In genomic region chr7:102942181-102942882, GRCh38 we compare ENCODE assay signal across 25 cellular contexts. TPM values are rescaled to one million over a fixed set of nuclear protein-coding genes. Genes with fewer than 3 reads are reported as not detected.
DNase-seq lines count a peak whose midpoint lies in the region; ATAC-seq and TF ChIP-seq lines count a peak whose summit lies in the region.
"Had no signal": no experiment of that assay in that cellular context is flagged by ENCODE, and none has a peak within 500 bp of the region (broad histone marks: within the 10 kb centered on the region; RNA-seq: fewer than 3 reads in every experiment).

No MANE protein-coding gene starts in this region.

- in situ Hi-C loops in astrocyte of the spinal cord (cut with HindIII; ENCODE audit: low sequenced_read_pairs) = no loop called here

- no peaks in the 10 kb centered on the region for H3K27me3 ChIP-seq in HUES6 (ENCODE audit: control insufficient read depth, insufficient read depth, low read length)
- no peaks in the 10 kb centered on the region for H3K27me3 ChIP-seq in smooth muscle cell (ENCODE audit: low read depth)
- H3K27me3 ChIP-seq: esophagus squamous epithelium, tibial nerve had no signal

- peak overlapping the region; percentile 33 for H3K9ac ChIP-seq in HUES6 (ENCODE audit: low read length)
- H3K9ac ChIP-seq in smooth muscle cell (ENCODE audit: low read depth) = no peak overlapping the region

- peak overlapping the region; percentile 35 for H3K4me3 ChIP-seq in HUES6 (ENCODE audit: low read depth, low read length)
- H3K4me3 ChIP-seq in astrocyte of the spinal cord (ENCODE audit: low read depth, low read length) = no peak overlapping the region
- H3K4me3 ChIP-seq in fibroblast of the aortic adventitia (ENCODE audit: low read depth, low read length) = no peak overlapping the region
- H3K4me3 ChIP-seq in smooth muscle cell = no peak overlapping the region
- H3K4me3 ChIP-seq: esophagus squamous epithelium, HAP-1, lower lobe of right lung, tibial nerve had no signal

- peak overlapping the region; percentile 54 for H3K27ac ChIP-seq in HUES6 (ENCODE audit: low read depth, low read length)
- peak overlapping the region; percentile 38 for H3K27ac ChIP-seq in smooth muscle cell (ENCODE audit: low read depth)
- H3K27ac ChIP-seq: lower lobe of right lung had no signal

- no peaks in the 10 kb centered on the region for H4K20me1 ChIP-seq in smooth muscle cell (ENCODE audit: low read depth)

- no peak for ATAC-seq in GM18498 (IDR thresholded peaks at IDR 0.05; ENCODE audit: unreplicated experiment)
- ATAC-seq: effector memory CD8-positive, alpha-beta T cell; lower lobe of right lung; stimulated activated naive B cell treated with anti-CD40 and anti-IgM and Interleukin-4, amounts not matched to agents 10 μg/mL and 1 μg/mL and 100 μg/mL, for 72 hours had no signal

- 66% methylated on average over 4 of the region's 4 CpGs for WGBS in smooth muscle cell (ENCODE audit: low lambda C conversion rate)

- TF ChIP-seq CTCF in astrocyte of the spinal cord (IDR thresholded peaks at IDR 0.05; ENCODE audit: low read depth, low read length) (no peak), fibroblast of the aortic adventitia (IDR thresholded peaks at IDR 0.05; ENCODE audit: insufficient read depth, low read length) (no peak), smooth muscle cell (IDR thresholded peaks at IDR 0.05; ENCODE audit: borderline replicate concordance, insufficient read depth, poor library complexity, severe bottlenecking) (no peak)

- H3K4me1 ChIP-seq in HUES6 (ENCODE audit: control insufficient read depth, insufficient read depth, low read length) = peaks cover 59% of the 10 kb centered on the region
- peaks cover 36% of the 10 kb centered on the region for H3K4me1 ChIP-seq in smooth muscle cell (ENCODE audit: low read depth)

- no peak overlapping the region for H2AFZ ChIP-seq in smooth muscle cell (ENCODE audit: low read depth)

- peaks cover 6% of the 10 kb centered on the region for H3F3A ChIP-seq in smooth muscle cell (ENCODE audit: low read depth)

- H3K36me3 ChIP-seq in HUES6 (ENCODE audit: control insufficient read depth, insufficient read depth, low read length) (no peaks in the 10 kb centered on the region), smooth muscle cell (ENCODE audit: low read depth) (no peaks in the 10 kb centered on the region)
- H3K36me3 ChIP-seq: esophagus squamous epithelium, HAP-1, lower lobe of right lung, tibial nerve had no signal

- DNase-seq in astrocyte of the spinal cord (ENCODE audit: low read depth, low spot score) (peak; percentile 40), fibroblast of the aortic adventitia (ENCODE audit: low read depth) (peak; percentile 58), smooth muscle cell (lab: John Stamatoyannopoulos, UW; ENCODE audit: unreplicated experiment) (no peak), OCI-M2 (lab: John Stamatoyannopoulos, UW; ENCODE audit: unreplicated experiment) (no peak), NCI-H446 (lab: John Stamatoyannopoulos, UW) (no peak)
- DNase-seq: activated CD4-positive, alpha-beta T cell treated with anti-CD3 and anti-CD28 coated beads, Interleukin-2, amount 50 U/mL, for 4 hours; activated gamma-delta T cell; amygdala; CD4-positive, alpha-beta T cell; DMS153; effector memory CD8-positive, alpha-beta T cell; esophagus squamous epithelium; GF-D8; head of caudate nucleus; Kasumi-1; lower lobe of right lung; naive B cell; NCI-H1930; NCI-H2227 treated with DMSO at 0.1 percent for 48 hours; SIG-M5; stimulated activated naive B cell treated with anti-CD40 and anti-IgM and Interleukin-4, amounts not matched to agents 10 μg/mL and 1 μg/mL and 100 μg/mL, for 72 hours had no signal

- H3K4me2 ChIP-seq in smooth muscle cell = peak overlapping the region; percentile 42

- H3K79me2 ChIP-seq in smooth muscle cell (ENCODE audit: low read depth) = no peaks in the 10 kb centered on the region

- H3K9me3 ChIP-seq in HUES6 (ENCODE audit: control insufficient read depth, insufficient read depth, low read depth, low read length) (no peaks in the 10 kb centered on the region), smooth muscle cell (replicated peaks; ENCODE audit: low read depth) (no peaks in the 10 kb centered on the region)
- H3K9me3 ChIP-seq: esophagus squamous epithelium, HAP-1, lower lobe of right lung, tibial nerve had no signal

RNA-seq across cellular contexts. Expression of gene LRRC17, which starts 29.5 kb away (rescaled TPM):
- total RNA-seq in fibroblast of the aortic adventitia (ENCODE audit: low replicate concordance) = 95.6 and 131 TPM in 2 replicates
- 14.7 and 23.0 TPM in 2 replicates for total RNA-seq in smooth muscle cell
- 5.5 and 6.2 TPM in 2 replicates for polyA plus RNA-seq in smooth muscle cell

Comparison
In these comparisons a context has a peak if more than half of its experiments do, and no peak if none do; other contexts are left out.
1. DNase-seq: peak in astrocyte of the spinal cord (single experiment) and fibroblast of the aortic adventitia (single experiment); none in smooth muscle cell (single experiment), OCI-M2 (single experiment) and NCI-H446 (0 of 2).